Comparison of ENCODE assay signal across 20 cellular contexts in the genomic region with DNA sequence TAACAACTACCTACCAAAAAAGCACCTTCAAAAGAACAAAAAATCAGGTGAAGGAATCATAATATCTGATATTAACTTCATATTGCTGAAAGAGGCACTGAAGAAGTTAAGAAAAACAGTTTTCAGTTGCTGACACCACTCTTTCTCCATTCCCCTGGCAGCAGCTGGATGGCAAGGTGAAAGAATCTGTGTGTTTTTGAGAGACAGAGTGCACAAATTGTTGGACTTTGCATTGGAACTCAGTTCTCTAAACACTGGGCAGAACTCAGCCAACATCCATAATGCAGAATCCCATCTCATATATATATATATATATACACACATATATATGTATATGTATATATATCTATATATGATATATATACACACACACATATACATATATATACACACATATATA.
DNase-seq lines count a peak whose midpoint lies in the region; ATAC-seq, FAIRE-seq and TF ChIP-seq lines count a peak whose summit lies in the region.
"Had no signal": no experiment of that assay in that cellular context is flagged by ENCODE, and none has a peak within 500 bp of the region (broad histone marks: within the 10 kb centered on the region; RNA-seq: fewer than 3 reads in every experiment).

No MANE protein-coding gene starts in this region.

- TF ChIP-seq RAD21 in liver (IDR thresholded peaks at IDR 0.05) (peak in 1 of 2 donors; percentile 22), HepG2 (CRISPR knock-in tag; IDR thresholded peaks at IDR 0.05) (no peak)

- H3K9ac ChIP-seq in liver (ENCODE audit: low read depth in 1 of 2, low read length in 2 of 2) (no peak overlapping the region), HepG2 (ENCODE audit: insufficient read depth, low read depth, low read length) (no peak overlapping the region)
- H3K9ac ChIP-seq: BLaER1 treated with 17β-estradiol and CSF1 and Interleukin-3, amounts not matched to agents 10 nM and 100 nM had no signal

- H3K9me3 ChIP-seq in liver (ENCODE audit: control insufficient read depth in 4 of 4, low read length in 3 of 4), result no peaks in the 10 kb centered on the region
- peaks cover 38% of the 10 kb centered on the region for H3K9me3 ChIP-seq in HepG2 (ENCODE audit: low read length)
- H3K9me3 ChIP-seq: A549, Caco-2 had no signal

- ATAC-seq in HepG2 (no peak), left lobe of liver (peak; percentile 94)
- ATAC-seq: A549; CD8-positive, alpha-beta T cell had no signal

- in situ Hi-C loops in HepG2 (cut with HindIII; ENCODE audit: extremely low pct_ligation_motif_present, low pct_unique_long_range_greater_than_20kb), result no loop called here

- no peak for FAIRE-seq in HepG2 (lab: Jason Lieb, UNC)
- FAIRE-seq: D721Med, G401.6, GM12891, GM19239 had no signal

- CTCF ChIA-PET in HepG2 (lab: Yijun Ruan, JAX; ENCODE audit: low intra/inter-chr PET ratio, low total read pairs), result no interaction called here

- intact Hi-C loops in HepG2 (cut with micrococcal nuclease; ENCODE audit: unreplicated experiment), result no loop called here

- BruUV-seq in HepG2 (replicated peaks; lab: Mats Ljungman, UMichigan), result no TSS peak

- H3K27me3 ChIP-seq in liver (ENCODE audit: control insufficient read depth in 4 of 4, insufficient read depth in 4 of 4, low read length in 3 of 4) (peaks cover 0 to 5% (median 0%) of the 10 kb centered on the region in 4 donors), HepG2 (ENCODE audit: control insufficient read depth in 1 of 2, insufficient read depth in 2 of 2, low read length in 2 of 2) (no peaks in the 10 kb centered on the region)

- H3K4me1 ChIP-seq in liver (ENCODE audit: control insufficient read depth in 4 of 4, insufficient read depth in 4 of 4, low read length in 3 of 4), result peaks cover 0 to 9% (median 2%) of the 10 kb centered on the region in 4 donors
- no peaks in the 10 kb centered on the region for H3K4me1 ChIP-seq in HepG2 (ENCODE audit: insufficient read depth, low read length)
- H3K4me1 ChIP-seq: A549, Caco-2 had no signal

- no peak for DNase-seq in HepG2 (ENCODE audit: low spot score)
- DNase-seq in left lobe of liver (ENCODE audit: low spot score), result peak; percentile 45
- no peak for DNase-seq in ecto neural progenitor cell (ENCODE audit: low spot score)
- no peak for DNase-seq in foreskin fibroblast
- DNase-seq: AML-193; Caco-2; Calu3; CD4-positive, alpha-beta T cell; CD8-positive, alpha-beta T cell; DMS79 treated with DMSO at 0.1 percent for 48 hours; GF-D8 had no signal

- no peaks in the 10 kb centered on the region for H4K20me1 ChIP-seq in HepG2 (ENCODE audit: insufficient read depth, low read length)
- H4K20me1 ChIP-seq: BLaER1 treated with 17β-estradiol and CSF1 and Interleukin-3, amounts not matched to agents 10 nM and 100 nM had no signal

- H3K4me2 ChIP-seq in HepG2 (ENCODE audit: low read depth, low read length), result no peak overlapping the region
- H3K4me2 ChIP-seq: A549; BLaER1 treated with 17β-estradiol and CSF1 and Interleukin-3, amounts not matched to agents 10 nM and 100 nM had no signal

- no peak for TF ChIP-seq POLR2A in HepG2 (IDR thresholded peaks at IDR 0.05; ENCODE audit: insufficient read depth in 1 of 2, low read depth in 2 of 2, low read length in 2 of 2)

- TF ChIP-seq EP300 in HepG2 (IDR thresholded peaks at IDR 0.05; ENCODE audit: low read depth in 2 of 2, low read length in 2 of 2) (no peak), HepG2 (CRISPR knock-in tag; IDR thresholded peaks at IDR 0.05; ENCODE audit: borderline replicate concordance) (no peak)

- H3K4me3 ChIP-seq in liver (ENCODE audit: low read depth in 1 of 3, low read length in 3 of 3) (no peak overlapping the region), HepG2 (replicated peaks in 1 of 3; ENCODE audit: insufficient read depth in 1 of 3, low read depth in 2 of 3, low read length in 3 of 3) (no peak overlapping the region), foreskin fibroblast (ENCODE audit: low read depth in 1 of 2, low read length in 2 of 2) (no peak overlapping the region)
- H3K4me3 ChIP-seq: A549; BLaER1 treated with 17β-estradiol and CSF1 and Interleukin-3, amounts not matched to agents 10 nM and 100 nM had no signal

- no peak overlapping the region for H2AFZ ChIP-seq in HepG2 (ENCODE audit: low read length)

- TF ChIP-seq CTCF in liver (IDR thresholded peaks at IDR 0.05; ENCODE audit: low read depth, low read length, missing input control) (no peak), HepG2 (CRISPR knock-in tag; IDR thresholded peaks at IDR 0.05) (no peak), foreskin fibroblast (IDR thresholded peaks at IDR 0.05; ENCODE audit: low read depth, low read length) (no peak)

- H3K27ac ChIP-seq in liver (ENCODE audit: low read depth in 1 of 2, low read length in 2 of 2) (no peak overlapping the region), HepG2 (ENCODE audit: extremely low read length, insufficient read depth, low read length) (no peak overlapping the region)
- H3K27ac ChIP-seq: 22Rv1; A549; BLaER1 treated with 17β-estradiol and CSF1 and Interleukin-3, amounts not matched to agents 10 nM and 100 nM; C4-2B had no signal

- H3K79me2 ChIP-seq in HepG2 (ENCODE audit: insufficient read depth, low read length), result no peaks in the 10 kb centered on the region

- H3K36me3 ChIP-seq in liver (ENCODE audit: control insufficient read depth in 4 of 4, insufficient read depth in 3 of 4, low read depth in 1 of 4, low read length in 3 of 4) (no peaks in the 10 kb centered on the region), HepG2 (replicated peaks in 1 of 2; ENCODE audit: control insufficient read depth in 1 of 2, insufficient read depth in 2 of 2, low read length in 2 of 2) (no peaks in the 10 kb centered on the region)
- H3K36me3 ChIP-seq: BLaER1 treated with 17β-estradiol and CSF1 and Interleukin-3, amounts not matched to agents 10 nM and 100 nM had no signal

- POLR2A ChIA-PET in HepG2 (lab: Yijun Ruan, JAX), result no interaction called here

TF ChIP-seq in liver, 16 proteins besides CTCF, POLR2A, EP300 and RAD21:
- TF ChIP-seq SP1 (IDR thresholded peaks at IDR 0.05), result peak; percentile 43
- peak in 1 of 2 donors; percentile 10 for TF ChIP-seq RXRA (IDR thresholded peaks at IDR 0.05)
- TF ChIP-seq FOXA1 (IDR thresholded peaks at IDR 0.05), result no peak
- no peak for TF ChIP-seq EGR1 (IDR thresholded peaks at IDR 0.05; ENCODE audit: low read depth in 2 of 2)
- TF ChIP-seq, protein P1, sequence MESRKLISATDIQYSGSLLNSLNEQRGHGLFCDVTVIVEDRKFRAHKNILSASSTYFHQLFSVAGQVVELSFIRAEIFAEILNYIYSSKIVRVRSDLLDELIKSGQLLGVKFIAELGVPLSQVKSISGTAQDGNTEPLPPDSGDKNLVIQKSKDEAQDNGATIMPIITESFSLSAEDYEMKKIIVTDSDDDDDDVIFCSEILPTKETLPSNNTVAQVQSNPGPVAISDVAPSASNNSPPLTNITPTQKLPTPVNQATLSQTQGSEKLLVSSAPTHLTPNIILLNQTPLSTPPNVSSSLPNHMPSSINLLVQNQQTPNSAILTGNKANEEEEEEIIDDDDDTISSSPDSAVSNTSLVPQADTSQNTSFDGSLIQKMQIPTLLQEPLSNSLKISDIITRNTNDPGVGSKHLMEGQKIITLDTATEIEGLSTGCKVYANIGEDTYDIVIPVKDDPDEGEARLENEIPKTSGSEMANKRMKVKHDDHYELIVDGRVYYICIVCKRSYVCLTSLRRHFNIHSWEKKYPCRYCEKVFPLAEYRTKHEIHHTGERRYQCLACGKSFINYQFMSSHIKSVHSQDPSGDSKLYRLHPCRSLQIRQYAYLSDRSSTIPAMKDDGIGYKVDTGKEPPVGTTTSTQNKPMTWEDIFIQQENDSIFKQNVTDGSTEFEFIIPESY (IDR thresholded peaks at IDR 0.05), result no peak
- TF ChIP-seq HNF4A (conservative IDR thresholded peaks at IDR 0.05), result peak; percentile 81 to 82

TF ChIP-seq in HepG2, 621 proteins besides CTCF, POLR2A, EP300 and RAD21 (continues in another document):
- TF ChIP-seq MAF1 (CRISPR knock-in tag; IDR thresholded peaks at IDR 0.05; ENCODE audit: borderline replicate concordance), result no peak
- TF ChIP-seq NR0B2 (CRISPR knock-in tag; IDR thresholded peaks at IDR 0.05), result no peak
- no peak for TF ChIP-seq ZBTB8A (CRISPR knock-in tag; IDR thresholded peaks at IDR 0.05; ENCODE audit: borderline replicate concordance, low read depth)
- TF ChIP-seq ZNF782 (CRISPR knock-in tag; IDR thresholded peaks at IDR 0.05; ENCODE audit: borderline replicate concordance), result no peak
- no peak for TF ChIP-seq ATF1 (CRISPR knock-in tag; IDR thresholded peaks at IDR 0.05)
- no peak for TF ChIP-seq CEBPZ (IDR thresholded peaks at IDR 0.05; ENCODE audit: low read length)
- no peak for TF ChIP-seq ZNF724P (CRISPR knock-in tag; IDR thresholded peaks at IDR 0.05; ENCODE audit: borderline replicate concordance)
- TF ChIP-seq CAMTA2 (CRISPR knock-in tag; IDR thresholded peaks at IDR 0.05; ENCODE audit: borderline replicate concordance), result no peak
- no peak for TF ChIP-seq ZNF260 (CRISPR knock-in tag; IDR thresholded peaks at IDR 0.05; ENCODE audit: borderline replicate concordance, low read depth)
